ENCODE assay signal across 16 cellular contexts in genomic region chr22:21796231-21796630, GRCh38.
DNase-seq lines count a peak whose midpoint lies in the region; ATAC-seq, FAIRE-seq and TF ChIP-seq lines count a peak whose summit lies in the region.
"Had no signal": no experiment of that assay in that cellular context is flagged by ENCODE, and none has a peak within 500 bp of the region (broad histone marks: within the 10 kb centered on the region; RNA-seq: fewer than 3 reads in every experiment).

No MANE protein-coding gene starts in this region.

- peaks cover 11% of the 10 kb centered on the region for H3K9me1 ChIP-seq in K562 (ENCODE audit: control insufficient read depth, insufficient read depth, low read length)

- WGBS in K562 (ENCODE audit: insufficient coverage, low coverage, missing lambda C conversion rate): 87% methylated on average over 3 of the region's 3 CpGs
- WGBS in prostate gland: 93% methylated on average over 3 of the region's 3 CpGs

- H3K4me3 Mint-ChIP-seq in natural killer cell (no peak overlapping the region), memory B cell (no peak overlapping the region)
- H3K4me3 Mint-ChIP-seq in natural killer cell treated with Interleukin-12 subunit alpha and Interleukin-12 subunit beta and Interleukin-15 and Interleukin-18, amount 100 ng/mL, for 72 hours: no peak overlapping the region

- intact Hi-C loops in natural killer cell (cut with micrococcal nuclease): no loop called here
- intact Hi-C loops in K562 (cut with micrococcal nuclease): no loop called here
- intact Hi-C loops in prostate gland (cut with DNase I): no loop called here

- no peak overlapping the region for H3K4me3 ChIP-seq in K562
- H3K4me3 ChIP-seq in skeletal muscle tissue (ENCODE audit: low read length in 3 of 3): no peak overlapping the region
- H3K4me3 ChIP-seq in prostate gland: no peak overlapping the region
- H3K4me3 ChIP-seq: HAP-1 had no signal

- no peak for TF ChIP-seq EP300 in K562 (IDR thresholded peaks at IDR 0.05; ENCODE audit: low read length)

- ATAC-seq in natural killer cell (no peak), K562 (no peak), memory B cell (ENCODE audit: low read depth) (no peak)
- no peak for ATAC-seq in natural killer cell treated with Interleukin-12 subunit alpha and Interleukin-12 subunit beta and Interleukin-15 and Interleukin-18, amount 100 ng/mL, for 72 hours

- no peak overlapping the region for H2AFZ ChIP-seq in K562 (ENCODE audit: low read depth, low read length)

- H3K27ac Mint-ChIP-seq in natural killer cell: peak overlapping the region; percentile 43 to 63
- H3K27ac Mint-ChIP-seq in natural killer cell treated with Interleukin-12 subunit alpha and Interleukin-12 subunit beta and Interleukin-15 and Interleukin-18, amount 100 ng/mL, for 72 hours: peak overlapping the region in 1 of 2 donors; percentile 1
- peak overlapping the region; percentile 32 for H3K27ac Mint-ChIP-seq in memory B cell

- CTCF ChIA-PET in K562 (lab: Yijun Ruan, JAX; ENCODE audit: low intra/inter-chr PET ratio): no interaction called here
- CTCF ChIA-PET in GM10248 (lab: Yijun Ruan, JAX): interaction anchor here (0.8 to 1.6 kb wide), 5 partner anchors 10 to 147 kb away, joined by 3 to 4 read pairs (median 3); no protein-coding TSS in a partner anchor

- H3K9me3 Mint-ChIP-seq in natural killer cell: no peaks in the 10 kb centered on the region
- H3K9me3 Mint-ChIP-seq in natural killer cell treated with Interleukin-12 subunit alpha and Interleukin-12 subunit beta and Interleukin-15 and Interleukin-18, amount 100 ng/mL, for 72 hours: no peaks in the 10 kb centered on the region
- no peaks in the 10 kb centered on the region for H3K9me3 Mint-ChIP-seq in memory B cell

- H3K4me2 ChIP-seq in K562 (ENCODE audit: insufficient read depth, low read length): no peak overlapping the region

- H3K9me3 ChIP-seq in K562 (replicated peaks; ENCODE audit: control insufficient read depth, insufficient read depth, low read depth, low read length) (no peaks in the 10 kb centered on the region), skeletal muscle tissue (ENCODE audit: control insufficient read depth in 3 of 3, low read length in 3 of 3) (no peaks in the 10 kb centered on the region), prostate gland (no peaks in the 10 kb centered on the region)
- H3K9me3 ChIP-seq: HAP-1 had no signal

- H4K20me1 ChIP-seq in K562 (replicated peaks; ENCODE audit: control insufficient read depth, insufficient read depth, low read length): peaks cover 11% of the 10 kb centered on the region

- H3K4me1 ChIP-seq in K562 (replicated peaks in 1 of 2; ENCODE audit: control insufficient read depth in 2 of 2, insufficient read depth in 2 of 2, low read length in 2 of 2): peaks cover 0 to 11% of the 10 kb centered on the region in 2 experiments; a peak in 3 of 5 replicates
- H3K4me1 ChIP-seq in skeletal muscle tissue (ENCODE audit: control insufficient read depth in 3 of 3, insufficient read depth in 3 of 3, low read length in 3 of 3): peaks cover 17 to 25% (median 19%) of the 10 kb centered on the region in 3 donors
- H3K4me1 ChIP-seq in prostate gland (replicated peaks): no peaks in the 10 kb centered on the region

- POLR2A ChIA-PET in K562 (lab: Yijun Ruan, JAX) (interaction anchor here (0.8 to 3.6 kb wide), 18 partner anchors 8 to 64 kb away, joined by 3 to 16 read pairs (median 4); no protein-coding TSS in a partner anchor), GM10248 (lab: Yijun Ruan, JAX) (no interaction called here)

- no peak overlapping the region for H3K27ac ChIP-seq in K562 (ENCODE audit: extremely low read depth, low read depth, low read length)
- peak overlapping the region; percentile 39 for H3K27ac ChIP-seq in skeletal muscle tissue (ENCODE audit: low read depth, low read length)
- H3K27ac ChIP-seq in prostate gland: no peak overlapping the region

- TF ChIP-seq RAD21 in K562 (CRISPR knock-in tag; conservative IDR thresholded peaks at IDR 0.05 in 1 of 2, IDR thresholded peaks at IDR 0.05 in 1 of 2): no peak

- H3K36me3 Mint-ChIP-seq in natural killer cell (no peaks in the 10 kb centered on the region), memory B cell (peaks cover 12% of the 10 kb centered on the region)
- peaks cover 11% of the 10 kb centered on the region for H3K36me3 Mint-ChIP-seq in natural killer cell treated with Interleukin-12 subunit alpha and Interleukin-12 subunit beta and Interleukin-15 and Interleukin-18, amount 100 ng/mL, for 72 hours

- no peaks in the 10 kb centered on the region for H3K27me3 ChIP-seq in K562 (ENCODE audit: control insufficient read depth in 2 of 2, insufficient read depth in 2 of 2, low read length in 2 of 2)
- no peaks in the 10 kb centered on the region for H3K27me3 ChIP-seq in skeletal muscle tissue (ENCODE audit: control insufficient read depth in 3 of 3, insufficient read depth in 3 of 3, low read length in 3 of 3)
- no peaks in the 10 kb centered on the region for H3K27me3 ChIP-seq in prostate gland (replicated peaks; ENCODE audit: insufficient read depth)

- H3K36me3 ChIP-seq in K562 (ENCODE audit: control insufficient read depth, insufficient read depth, low read length) (peaks cover 88% of the 10 kb centered on the region), skeletal muscle tissue (ENCODE audit: control insufficient read depth in 3 of 3, insufficient read depth in 3 of 3, low read length in 3 of 3) (peaks cover 10 to 27% (median 22%) of the 10 kb centered on the region in 3 donors), prostate gland (no peaks in the 10 kb centered on the region)

- H3K4me1 Mint-ChIP-seq in natural killer cell (peaks cover 14 to 17% of the 10 kb centered on the region in 2 donors), memory B cell (peaks cover 6% of the 10 kb centered on the region)
- peaks cover 14 to 16% of the 10 kb centered on the region in 2 donors for H3K4me1 Mint-ChIP-seq in natural killer cell treated with Interleukin-12 subunit alpha and Interleukin-12 subunit beta and Interleukin-15 and Interleukin-18, amount 100 ng/mL, for 72 hours (ENCODE audit: low read depth in 2 of 2)

- H3K9ac ChIP-seq in K562 (ENCODE audit: insufficient read depth in 1 of 2, low read depth in 2 of 2, low read length in 2 of 2) (no peak overlapping the region), skeletal muscle tissue (ENCODE audit: low read depth in 1 of 3, low read length in 3 of 3) (no peak overlapping the region)

- no peak for TF ChIP-seq POLR2A in K562 (conservative IDR thresholded peaks at IDR 0.05)
- no peak for TF ChIP-seq POLR2A in prostate gland (IDR thresholded peaks at IDR 0.05)

- DNase-seq in natural killer cell: no peak
- no peak for DNase-seq in natural killer cell treated with Interleukin-12 subunit alpha and Interleukin-12 subunit beta and Interleukin-15 and Interleukin-18, amount 100 ng/mL, for 72 hours (ENCODE audit: low spot score)
- DNase-seq in K562 (ENCODE audit: extremely low read depth in 1 of 4, low spot score in 3 of 4): no peak
- DNase-seq in memory B cell (ENCODE audit: low spot score in 2 of 2): no peak
- DNase-seq in GM10248 (ENCODE audit: extremely low spot score): no peak
- no peak for DNase-seq in prostate gland (ENCODE audit: low spot score)
- DNase-seq in stimulated activated CD4-positive, alpha-beta T cell treated with anti-CD3 and anti-CD28 coated beads, Interleukin-4, amount 100 ng/mL, for 1 hour: no peak
- DNase-seq: Calu3, Kasumi-1, NCI-H1105 treated with DMSO at 0.1 percent for 48 hours, NCI-H1694 treated with DMSO at 0.1 percent for 48 hours, NCI-H226, NCI-H69, SIG-M5 had no signal

- no peak for FAIRE-seq in K562 (lab: Jason Lieb, UNC)

- BruUV-seq in K562 (replicated peaks; lab: Mats Ljungman, UMichigan): no TSS peak

- no peaks in the 10 kb centered on the region for H3K79me2 ChIP-seq in K562 (ENCODE audit: control insufficient read depth, insufficient read depth, low read length)

- TF ChIP-seq CTCF in natural killer cell (IDR thresholded peaks at IDR 0.05): no peak
- TF ChIP-seq CTCF in K562 (IDR thresholded peaks at IDR 0.05 in 2 of 3, conservative IDR thresholded peaks at IDR 0.05 in 1 of 3; ENCODE audit: insufficient read depth in 2 of 3, low read depth in 1 of 3, low read length in 3 of 3): no peak
- TF ChIP-seq CTCF in GM10248 (IDR thresholded peaks at IDR 0.05; ENCODE audit: control extremely low read depth, extremely low read depth, low read depth, missing control alignments): no peak
- TF ChIP-seq CTCF in prostate gland (IDR thresholded peaks at IDR 0.05): no peak

- in situ Hi-C loops in K562 (cut with MboI): no loop called here

- no peaks in the 10 kb centered on the region for H3K27me3 Mint-ChIP-seq in natural killer cell (ENCODE audit: low read depth in 2 of 2)
- no peaks in the 10 kb centered on the region for H3K27me3 Mint-ChIP-seq in natural killer cell treated with Interleukin-12 subunit alpha and Interleukin-12 subunit beta and Interleukin-15 and Interleukin-18, amount 100 ng/mL, for 72 hours
- no peaks in the 10 kb centered on the region for H3K27me3 Mint-ChIP-seq in memory B cell

TF ChIP-seq in K562, 482 proteins besides CTCF, POLR2A, EP300 and RAD21 (continues in another document):
- TF ChIP-seq, protein P1, sequence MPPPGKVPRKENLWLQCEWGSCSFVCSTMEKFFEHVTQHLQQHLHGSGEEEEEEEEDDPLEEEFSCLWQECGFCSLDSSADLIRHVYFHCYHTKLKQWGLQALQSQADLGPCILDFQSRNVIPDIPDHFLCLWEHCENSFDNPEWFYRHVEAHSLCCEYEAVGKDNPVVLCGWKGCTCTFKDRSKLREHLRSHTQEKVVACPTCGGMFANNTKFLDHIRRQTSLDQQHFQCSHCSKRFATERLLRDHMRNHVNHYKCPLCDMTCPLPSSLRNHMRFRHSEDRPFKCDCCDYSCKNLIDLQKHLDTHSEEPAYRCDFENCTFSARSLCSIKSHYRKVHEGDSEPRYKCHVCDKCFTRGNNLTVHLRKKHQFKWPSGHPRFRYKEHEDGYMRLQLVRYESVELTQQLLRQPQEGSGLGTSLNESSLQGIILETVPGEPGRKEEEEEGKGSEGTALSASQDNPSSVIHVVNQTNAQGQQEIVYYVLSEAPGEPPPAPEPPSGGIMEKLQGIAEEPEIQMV (tag; conservative IDR thresholded peaks at IDR 0.05; ENCODE audit: low read depth): 0 out of 2 replicates have a peak, but pooled peaks have one; percentile 27
- TF ChIP-seq FOXM1 (IDR thresholded peaks at IDR 0.05; ENCODE audit: low read depth): no peak
- TF ChIP-seq FOXM1 (CRISPR knock-in tag; IDR thresholded peaks at IDR 0.05; ENCODE audit: low read depth): no peak
- 0 out of 4 replicates have a peak, but pooled peaks of 1 of the 2 experiments have one; percentile 30 for TF ChIP-seq FOXA3 (CRISPR knock-in tag; conservative IDR thresholded peaks at IDR 0.05 in 1 of 2, IDR thresholded peaks at IDR 0.05 in 1 of 2)
- no peak for TF ChIP-seq ZNF316 (IDR thresholded peaks at IDR 0.05)
- peak; percentile 50; the same call in 1 of the 2 replicates for TF ChIP-seq MECOM (CRISPR knock-in tag; IDR thresholded peaks at IDR 0.05)
- TF ChIP-seq DLX4 (CRISPR knock-in tag; IDR thresholded peaks at IDR 0.05): peak; percentile 76; the same call in 1 of the 2 replicates
